Comparison of ENCODE assay signal across 17 cellular contexts in the genomic region with DNA sequence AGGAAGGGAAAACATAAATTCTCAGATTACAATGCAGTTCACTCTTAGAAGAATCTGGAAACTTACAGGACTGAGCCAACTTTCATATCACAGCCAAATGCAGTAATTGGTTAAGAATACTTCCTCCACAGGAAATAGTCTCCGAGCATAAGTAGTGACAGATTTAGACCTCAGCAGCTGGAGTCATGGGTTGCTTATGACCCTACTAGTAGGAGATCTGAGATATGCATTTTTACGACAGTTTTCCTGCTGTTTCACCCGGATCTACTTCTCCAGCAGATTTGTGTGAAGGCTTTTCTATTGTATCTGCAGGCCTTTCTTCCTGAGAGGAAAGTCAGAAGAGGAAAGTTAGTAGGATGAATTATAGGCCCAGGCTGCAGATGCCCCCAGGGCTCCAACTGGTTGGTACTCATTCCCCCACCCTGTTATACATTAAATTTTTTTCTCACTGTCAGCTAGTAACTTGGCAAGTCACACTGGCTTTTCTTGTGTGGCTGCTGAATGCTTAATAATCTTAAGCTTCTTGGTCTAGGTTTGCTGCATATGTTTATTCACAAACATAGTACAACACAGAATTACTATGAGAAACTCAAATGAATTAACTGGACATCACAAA.
DNase-seq lines count a peak whose midpoint lies in the region; ATAC-seq and TF ChIP-seq lines count a peak whose summit lies in the region.
"Had no signal": no experiment of that assay in that cellular context is flagged by ENCODE, and none has a peak within 500 bp of the region (broad histone marks: within the 10 kb centered on the region; RNA-seq: fewer than 3 reads in every experiment).

No MANE protein-coding gene starts in this region.

- H3K9me3 Mint-ChIP-seq in GM23338, result peaks cover 4% of the 10 kb centered on the region; the same call in 2 of the 3 replicates

- H2AFZ ChIP-seq in GM23338, result peak overlapping the region; percentile 18; the same call in 1 of the 2 replicates
- H2AFZ ChIP-seq in PC-3 (ENCODE audit: low read length), result peak overlapping the region; percentile 47

- H3K9ac ChIP-seq in PC-3 (ENCODE audit: low read length), result peak overlapping the region; percentile 34; the same call in 1 of the 2 replicates

- H3K27ac ChIP-seq in GM23338 (ENCODE audit: low read depth), result no peak overlapping the region
- H3K27ac ChIP-seq in PC-3 (ENCODE audit: low read length), result peak overlapping the region; percentile 83
- H3K27ac ChIP-seq: esophagus muscularis mucosa, suprapubic skin had no signal

- H3K4me3 Mint-ChIP-seq in GM23338, result no peak overlapping the region
- H3K4me3 Mint-ChIP-seq: activated CD4-positive, alpha-beta memory T cell treated with anti-CD3 and anti-CD28 coated beads for 36 hours; central memory CD8-positive, alpha-beta T cell; IgD-negative memory B cell; immature natural killer cell had no signal

- H3F3A ChIP-seq in GM23338 (replicated peaks; ENCODE audit: low read depth) (no peaks in the 10 kb centered on the region), PC-3 (ENCODE audit: low read length, unreplicated experiment) (no peaks in the 10 kb centered on the region)

- no peak overlapping the region for H3K4me3 ChIP-seq in GM23338
- no peak overlapping the region; the same call in 1 of the 2 replicates for H3K4me3 ChIP-seq in PC-3 (ENCODE audit: low read length)
- H3K4me3 ChIP-seq in retinal pigment epithelial cell (ENCODE audit: low read length), result no peak overlapping the region
- H3K4me3 ChIP-seq: esophagus muscularis mucosa, suprapubic skin had no signal

- peaks cover 11% of the 10 kb centered on the region; the same call in 2 of the 3 replicates for H3K36me3 Mint-ChIP-seq in GM23338 (ENCODE audit: low read depth)
- H3K36me3 Mint-ChIP-seq: activated CD4-positive, alpha-beta memory T cell treated with anti-CD3 and anti-CD28 coated beads for 36 hours; IgD-negative memory B cell had no signal

- no peaks in the 10 kb centered on the region for H3K9me3 ChIP-seq in PC-3 (ENCODE audit: low read length)
- H3K9me3 ChIP-seq: esophagus muscularis mucosa, suprapubic skin had no signal

- no peaks in the 10 kb centered on the region for H3K36me3 ChIP-seq in GM23338 (ENCODE audit: insufficient read depth)
- no peaks in the 10 kb centered on the region for H3K36me3 ChIP-seq in PC-3 (ENCODE audit: low read depth, low read length)
- H3K36me3 ChIP-seq: esophagus muscularis mucosa, suprapubic skin had no signal

- intact Hi-C loops in PC-3 (cut with micrococcal nuclease), result no loop called here

- DNase-seq in GM23338 (ENCODE audit: low spot score), result no peak
- peak; percentile 45 for DNase-seq in PC-3
- DNase-seq in retinal pigment epithelial cell (ENCODE audit: low read depth), result peak; percentile 26
- no peak for DNase-seq in activated CD4-positive, alpha-beta T cell treated with anti-CD3 and anti-CD28 coated beads for 48 hours
- DNase-seq in NCI-H510A treated with DMSO at 0.1 percent for 48 hours (lab: John Stamatoyannopoulos, UW), result no peak
- DNase-seq in activated effector memory CD4-positive, alpha-beta T cell treated with Interleukin-2 at 50 U/mL for 16 hours, result no peak
- no peak for DNase-seq in GM19238 (ENCODE audit: insufficient read length, low spot score)
- DNase-seq: activated CD4-positive, alpha-beta memory T cell treated with anti-CD3 and anti-CD28 coated beads for 36 hours; activated effector memory CD4-positive, alpha-beta T cell treated with anti-CD3 and anti-CD28 coated beads, Interleukin-2, amount 50 U/mL, for 16 hours; immature natural killer cell; NCI-H2081 had no signal

- H3K27ac Mint-ChIP-seq in GM23338, result no peak overlapping the region
- H3K27ac Mint-ChIP-seq: activated CD4-positive, alpha-beta memory T cell treated with anti-CD3 and anti-CD28 coated beads for 36 hours; IgD-negative memory B cell; immature natural killer cell had no signal

- CTCF ChIA-PET in PC-3 (lab: Charles Lee), result no interaction called here

- POLR2A ChIA-PET in PC-3 (lab: Charles Lee; ENCODE audit: unreplicated experiment), result no interaction called here

- peaks cover 2% of the 10 kb centered on the region for H3K27me3 Mint-ChIP-seq in GM23338 (ENCODE audit: insufficient read depth, low read depth, poor library complexity)
- H3K27me3 Mint-ChIP-seq: activated CD4-positive, alpha-beta memory T cell treated with anti-CD3 and anti-CD28 coated beads for 36 hours; central memory CD8-positive, alpha-beta T cell; IgD-negative memory B cell had no signal

- H4K20me1 ChIP-seq in GM23338 (replicated peaks; ENCODE audit: insufficient read depth) (no peaks in the 10 kb centered on the region), PC-3 (ENCODE audit: low read length) (no peaks in the 10 kb centered on the region)

- no peak for ATAC-seq in GM23338
- peak; percentile 54 for ATAC-seq in PC-3
- ATAC-seq in esophagus mucosa, result peak; percentile 63
- ATAC-seq: sciatic nerve had no signal

- H3K9me2 ChIP-seq in GM23338 (ENCODE audit: insufficient read depth) (peaks cover 19% of the 10 kb centered on the region; the same call in 1 of the 2 replicates), PC-3 (replicated peaks; ENCODE audit: low read length) (no peaks in the 10 kb centered on the region)

- H3K27me3 ChIP-seq in GM23338 (ENCODE audit: insufficient read depth), result no peaks in the 10 kb centered on the region
- H3K27me3 ChIP-seq in PC-3 (ENCODE audit: low read length), result no peaks in the 10 kb centered on the region
- H3K27me3 ChIP-seq: esophagus muscularis mucosa, suprapubic skin had no signal

- H3K4me2 ChIP-seq in GM23338 (no peak overlapping the region), PC-3 (ENCODE audit: low read length) (peak overlapping the region; percentile 61)

- H3K79me2 ChIP-seq in GM23338 (replicated peaks; ENCODE audit: insufficient read depth), result no peaks in the 10 kb centered on the region
- H3K79me2 ChIP-seq in PC-3 (ENCODE audit: low read length), result no peaks in the 10 kb centered on the region

- peaks cover 13% of the 10 kb centered on the region for H3K4me1 Mint-ChIP-seq in GM23338
- H3K4me1 Mint-ChIP-seq: central memory CD8-positive, alpha-beta T cell; immature natural killer cell had no signal

- H3K4me1 ChIP-seq in GM23338 (ENCODE audit: insufficient read depth) (peaks cover 11% of the 10 kb centered on the region), PC-3 (ENCODE audit: insufficient read depth, low read length) (peaks cover 24% of the 10 kb centered on the region)
- H3K4me1 ChIP-seq: esophagus muscularis mucosa, suprapubic skin had no signal

- TF ChIP-seq CTCF in GM23338 (conservative IDR thresholded peaks at IDR 0.05; ENCODE audit: low read depth in 2 of 2) (no peak), PC-3 (conservative IDR thresholded peaks at IDR 0.05; ENCODE audit: low read depth, low read length) (no peak), retinal pigment epithelial cell (conservative IDR thresholded peaks at IDR 0.05; ENCODE audit: low read depth, low read length) (no peak)

- no TSS peak for BruUV-seq in PC-3 (replicated peaks; lab: Mats Ljungman, UMichigan)

TF ChIP-seq in GM23338, 12 proteins besides CTCF, POLR2A, EP300 and RAD21 (continues in another document):
- TF ChIP-seq, protein P1, sequence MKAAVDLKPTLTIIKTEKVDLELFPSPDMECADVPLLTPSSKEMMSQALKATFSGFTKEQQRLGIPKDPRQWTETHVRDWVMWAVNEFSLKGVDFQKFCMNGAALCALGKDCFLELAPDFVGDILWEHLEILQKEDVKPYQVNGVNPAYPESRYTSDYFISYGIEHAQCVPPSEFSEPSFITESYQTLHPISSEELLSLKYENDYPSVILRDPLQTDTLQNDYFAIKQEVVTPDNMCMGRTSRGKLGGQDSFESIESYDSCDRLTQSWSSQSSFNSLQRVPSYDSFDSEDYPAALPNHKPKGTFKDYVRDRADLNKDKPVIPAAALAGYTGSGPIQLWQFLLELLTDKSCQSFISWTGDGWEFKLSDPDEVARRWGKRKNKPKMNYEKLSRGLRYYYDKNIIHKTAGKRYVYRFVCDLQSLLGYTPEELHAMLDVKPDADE (IDR thresholded peaks at IDR 0.05), result no peak
- TF ChIP-seq ZNF114 (CRISPR knock-in tag; IDR thresholded peaks at IDR 0.05) (no peak), POLR2AphosphoS5 (IDR thresholded peaks at IDR 0.05; ENCODE audit: low read depth) (no peak), JUNB (IDR thresholded peaks at IDR 0.05; ENCODE audit: unreplicated experiment) (no peak), STAT1 (IDR thresholded peaks at IDR 0.05; ENCODE audit: unreplicated experiment) (no peak)

Comparison
In these comparisons a context has a peak if more than half of its experiments do, and no peak if none do; other contexts are left out.
1. DNase-seq: peak in PC-3 (single experiment) and retinal pigment epithelial cell (single experiment); none in GM23338 (single experiment), activated CD4-positive, alpha-beta T cell treated with anti-CD3 and anti-CD28 coated beads for 48 hours (single experiment), NCI-H510A treated with DMSO at 0.1 percent for 48 hours (single experiment), activated effector memory CD4-positive, alpha-beta T cell treated with Interleukin-2 at 50 U/mL for 16 hours (single experiment) and GM19238 (single experiment).